ENCODE assay signal across 2 cellular contexts in the genomic region with DNA sequence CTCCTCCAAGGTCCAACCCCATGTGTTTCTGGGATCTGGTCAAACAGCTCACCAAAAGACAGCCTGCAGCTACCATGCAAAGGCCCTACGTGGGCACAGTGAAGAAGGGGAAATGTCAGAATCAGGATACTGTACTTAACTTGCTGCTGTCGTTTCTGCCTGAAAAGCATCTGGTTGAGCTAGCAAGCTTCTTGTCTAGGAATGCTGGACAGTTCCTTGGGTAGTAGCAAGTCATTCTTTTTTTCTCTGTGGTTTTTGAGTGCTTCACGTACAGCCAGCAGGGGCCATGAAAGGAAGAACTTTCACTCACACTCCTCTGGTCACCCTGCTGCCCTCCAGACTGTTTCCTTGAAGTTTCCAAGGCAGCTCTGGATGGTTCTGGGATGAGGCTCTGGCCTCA.
TF ChIP-seq lines count a peak whose summit lies in the region.

No MANE protein-coding gene starts in this region.

TF ChIP-seq in GM12878, 131 proteins besides CTCF, POLR2A, EP300 and RAD21:
- peak; percentile 79 for TF ChIP-seq RUNX3 (IDR thresholded peaks at IDR 0.05; ENCODE audit: low read length)
- peak; percentile 82 for TF ChIP-seq REST (IDR thresholded peaks at IDR 0.05; ENCODE audit: low read depth, low read length)
- TF ChIP-seq MLLT1 (IDR thresholded peaks at IDR 0.05) = no peak

TF ChIP-seq in liver, 16 proteins besides CTCF, POLR2A, EP300 and RAD21:
- TF ChIP-seq RXRA (IDR thresholded peaks at IDR 0.05) = no peak
- peak; percentile 69 for TF ChIP-seq REST (IDR thresholded peaks at IDR 0.05)
